24 cellular contexts compared by ENCODE assay signal in genomic region chr10:129861776-129862530, GRCh38.
"Had no signal": no experiment of that assay in that cellular context is flagged by ENCODE, and none has a peak within 500 bp of the region (broad histone marks: within the 10 kb centered on the region; RNA-seq: fewer than 3 reads in every experiment).

No MANE protein-coding gene starts in this region.

- H3K27ac ChIP-seq: coronary artery, esophagus squamous epithelium, gastroesophageal sphincter, heart left ventricle, lower lobe of right lung, thoracic aorta, upper lobe of right lung, VCaP had no signal

- H3K4me1 ChIP-seq: esophagus squamous epithelium, gastroesophageal sphincter, lower lobe of right lung, upper lobe of right lung had no signal

- H3K27me3 ChIP-seq: esophagus squamous epithelium, heart left ventricle had no signal

- H3K9me3 ChIP-seq: lower lobe of right lung, thoracic aorta, upper lobe of right lung had no signal

- H3K4me1 Mint-ChIP-seq: activated CD4-positive, alpha-beta T cell treated with anti-CD3 and anti-CD28 coated beads, Interleukin-2, amount 10 ng/mL, durations not matched to agents 7 days and 5 days; activated CD8-positive, alpha-beta memory T cell treated with anti-CD3 and anti-CD28 coated beads, Interleukin-2, amount 10 ng/mL, durations not matched to agents 7 days and 5 days; activated naive CD4-positive, alpha-beta T cell treated with anti-CD3 and anti-CD28 coated beads, Interleukin-2, amount 10 ng/mL, durations not matched to agents 7 days and 5 days; activated naive CD8-positive, alpha-beta T cell treated with anti-CD3 and anti-CD28 coated beads, Interleukin-2, amount 50 U/mL, for 24 hours; naive B cell had no signal

- H3K36me3 ChIP-seq: esophagus squamous epithelium, lower lobe of right lung, thoracic aorta, upper lobe of right lung had no signal

- DNase-seq: activated CD4-positive, alpha-beta T cell treated with anti-CD3 and anti-CD28 coated beads, Interleukin-2, amount 10 ng/mL, durations not matched to agents 7 days and 5 days; activated CD8-positive, alpha-beta memory T cell treated with anti-CD3 and anti-CD28 coated beads, Interleukin-2, amount 10 ng/mL, durations not matched to agents 7 days and 5 days; activated CD8-positive, alpha-beta T cell treated with anti-CD3 and anti-CD28 coated beads for 36 hours; activated effector memory CD4-positive, alpha-beta T cell treated with anti-CD3 and anti-CD28 coated beads, Interleukin-2, amount 50 U/mL, for 16 hours; activated naive CD4-positive, alpha-beta T cell treated with anti-CD3 and anti-CD28 coated beads, Interleukin-2, amount 10 ng/mL, durations not matched to agents 7 days and 5 days; activated naive CD8-positive, alpha-beta T cell treated with anti-CD3 and anti-CD28 coated beads, Interleukin-2, amount 50 U/mL, for 24 hours; activated T-cell treated with anti-CD3 and anti-CD28 coated beads for 4 hours; cerebellar nuclear complex; endodermal cell; esophagus squamous epithelium; heart left ventricle; left colon; lower lobe of right lung; mesendoderm; naive B cell; stimulated activated CD4-positive, alpha-beta T cell treated with anti-CD3 and anti-CD28 coated beads, Interleukin-2, amount 100 ng/mL, for 48 hours; stimulated activated naive CD4-positive, alpha-beta T cell; upper lobe of right lung had no signal

- H3K9me3 Mint-ChIP-seq: activated CD4-positive, alpha-beta T cell treated with anti-CD3 and anti-CD28 coated beads, Interleukin-2, amount 10 ng/mL, durations not matched to agents 7 days and 5 days; activated CD8-positive, alpha-beta T cell treated with anti-CD3 and anti-CD28 coated beads for 36 hours; activated naive CD4-positive, alpha-beta T cell treated with anti-CD3 and anti-CD28 coated beads, Interleukin-2, amount 10 ng/mL, durations not matched to agents 7 days and 5 days; activated naive CD8-positive, alpha-beta T cell treated with anti-CD3 and anti-CD28 coated beads, Interleukin-2, amount 50 U/mL, for 24 hours; neural crest cell; T-helper 2 cell treated with Interferon-gamma antibody and Interleukin-4, amounts not matched to agents 5 μg/mL and 100 μg/mL, for 36 hours had no signal

- H3K4me3 Mint-ChIP-seq: activated CD4-positive, alpha-beta T cell treated with anti-CD3 and anti-CD28 coated beads, Interleukin-2, amount 10 ng/mL, durations not matched to agents 7 days and 5 days; activated CD8-positive, alpha-beta memory T cell treated with anti-CD3 and anti-CD28 coated beads, Interleukin-2, amount 10 ng/mL, durations not matched to agents 7 days and 5 days; activated CD8-positive, alpha-beta T cell treated with anti-CD3 and anti-CD28 coated beads for 36 hours; activated naive CD4-positive, alpha-beta T cell treated with anti-CD3 and anti-CD28 coated beads, Interleukin-2, amount 10 ng/mL, durations not matched to agents 7 days and 5 days; activated naive CD8-positive, alpha-beta T cell treated with anti-CD3 and anti-CD28 coated beads, Interleukin-2, amount 50 U/mL, for 24 hours; endodermal cell; naive B cell; neural crest cell; T-helper 2 cell treated with Interferon-gamma antibody and Interleukin-4, amounts not matched to agents 5 μg/mL and 100 μg/mL, for 36 hours had no signal

- H3K36me3 Mint-ChIP-seq: activated CD8-positive, alpha-beta memory T cell treated with anti-CD3 and anti-CD28 coated beads, Interleukin-2, amount 10 ng/mL, durations not matched to agents 7 days and 5 days; activated naive CD4-positive, alpha-beta T cell treated with anti-CD3 and anti-CD28 coated beads, Interleukin-2, amount 10 ng/mL, durations not matched to agents 7 days and 5 days; naive B cell had no signal

- H3K27ac Mint-ChIP-seq: activated CD4-positive, alpha-beta T cell treated with anti-CD3 and anti-CD28 coated beads, Interleukin-2, amount 10 ng/mL, durations not matched to agents 7 days and 5 days; activated CD8-positive, alpha-beta memory T cell treated with anti-CD3 and anti-CD28 coated beads, Interleukin-2, amount 10 ng/mL, durations not matched to agents 7 days and 5 days; activated CD8-positive, alpha-beta T cell treated with anti-CD3 and anti-CD28 coated beads for 36 hours; activated naive CD4-positive, alpha-beta T cell treated with anti-CD3 and anti-CD28 coated beads, Interleukin-2, amount 10 ng/mL, durations not matched to agents 7 days and 5 days; activated naive CD8-positive, alpha-beta T cell treated with anti-CD3 and anti-CD28 coated beads, Interleukin-2, amount 50 U/mL, for 24 hours; endodermal cell; naive B cell; T-helper 2 cell treated with Interferon-gamma antibody and Interleukin-4, amounts not matched to agents 5 μg/mL and 100 μg/mL, for 36 hours had no signal

- H3K4me3 ChIP-seq: coronary artery, esophagus squamous epithelium, gastroesophageal sphincter, heart left ventricle, lower lobe of right lung, thoracic aorta, upper lobe of right lung had no signal

- H3K27me3 Mint-ChIP-seq: activated CD4-positive, alpha-beta T cell treated with anti-CD3 and anti-CD28 coated beads, Interleukin-2, amount 10 ng/mL, durations not matched to agents 7 days and 5 days; activated CD8-positive, alpha-beta memory T cell treated with anti-CD3 and anti-CD28 coated beads, Interleukin-2, amount 10 ng/mL, durations not matched to agents 7 days and 5 days; activated CD8-positive, alpha-beta T cell treated with anti-CD3 and anti-CD28 coated beads for 36 hours; activated naive CD4-positive, alpha-beta T cell treated with anti-CD3 and anti-CD28 coated beads, Interleukin-2, amount 10 ng/mL, durations not matched to agents 7 days and 5 days; activated naive CD8-positive, alpha-beta T cell treated with anti-CD3 and anti-CD28 coated beads, Interleukin-2, amount 50 U/mL, for 24 hours had no signal
